In genomic region chr10:118343549-118343948, GRCh38 we compare ENCODE assay signal across 14 cellular contexts. TPM values are rescaled to one million over a fixed set of nuclear protein-coding genes. Genes with fewer than 3 reads are reported as not detected.
DNase-seq lines count a peak whose midpoint lies in the region; ATAC-seq, FAIRE-seq and TF ChIP-seq lines count a peak whose summit lies in the region.
"Had no signal": no experiment of that assay in that cellular context is flagged by ENCODE, and none has a peak within 500 bp of the region (broad histone marks: within the 10 kb centered on the region; RNA-seq: fewer than 3 reads in every experiment).

No MANE protein-coding gene starts in this region.

- H3K4me1 Mint-ChIP-seq in HFFc6 (ENCODE audit: low read depth) = peaks cover 36% of the 10 kb centered on the region
- peaks cover 21% of the 10 kb centered on the region for H3K4me1 Mint-ChIP-seq in stimulated activated effector memory CD8-positive, alpha-beta T cell treated with anti-CD3 and anti-CD28 coated beads, Interleukin-12 subunit alpha, Interleukin-12 subunit beta, amount 100 ng/mL, for 72 hours

- H3K27me3 Mint-ChIP-seq in HFFc6 (ENCODE audit: insufficient read depth) = no peaks in the 10 kb centered on the region; the same call in 1 of the 2 replicates

- no peak for ATAC-seq in stimulated activated effector memory CD8-positive, alpha-beta T cell treated with anti-CD3 and anti-CD28 coated beads, Interleukin-12 subunit alpha, Interleukin-12 subunit beta, amount 100 ng/mL, for 72 hours
- no peak for ATAC-seq in HG03520 (IDR thresholded peaks at IDR 0.05; ENCODE audit: unreplicated experiment)
- ATAC-seq: mucosa of descending colon had no signal

- no TSS peak for BruUV-seq in mammary epithelial cell (replicated peaks; lab: Mats Ljungman, UMichigan)

- POLR2A ChIA-PET in H1 (lab: Charles Lee; ENCODE audit: partially characterized antibody) = no interaction called here

- H3K4ac ChIP-seq in H1 (replicated peaks; ENCODE audit: insufficient read length, low read depth, low read length) = no peak overlapping the region

- TF ChIP-seq RAD21 in H1 (IDR thresholded peaks at IDR 0.05 in 1 of 2, conservative IDR thresholded peaks at IDR 0.05 in 1 of 2; ENCODE audit: low read depth in 2 of 2, low read length in 2 of 2) = no peak

- H2AFZ ChIP-seq in mammary epithelial cell (ENCODE audit: low read depth, low read length) = peak overlapping the region; percentile 91
- peak overlapping the region; percentile 11; the same call in 1 of the 2 replicates for H2AFZ ChIP-seq in H1 (ENCODE audit: low read length)

- H3K27ac Mint-ChIP-seq in HFFc6 = peak overlapping the region; percentile 94; the same call in 1 of the 2 replicates
- H3K27ac Mint-ChIP-seq in stimulated activated effector memory CD8-positive, alpha-beta T cell treated with anti-CD3 and anti-CD28 coated beads, Interleukin-12 subunit alpha, Interleukin-12 subunit beta, amount 100 ng/mL, for 72 hours = no peak overlapping the region
- H3K27ac Mint-ChIP-seq: activated naive CD4-positive, alpha-beta T cell treated with anti-CD3 and anti-CD28 coated beads for 36 hours had no signal

- H3K27ac ChIP-seq in mammary epithelial cell (ENCODE audit: insufficient read depth, low read depth, low read length) (peak overlapping the region; percentile 18), breast epithelium (no peak overlapping the region), H1 (ENCODE audit: low read depth, low read length) (no peak overlapping the region)

- TF ChIP-seq POLR2A in breast epithelium (IDR thresholded peaks at IDR 0.05) (no peak), H1 (IDR thresholded peaks at IDR 0.05; ENCODE audit: control extremely low read depth in 1 of 2, low read depth in 2 of 2, low read length in 2 of 2) (no peak)

- no peak overlapping the region for H2BK5ac ChIP-seq in H1 (ENCODE audit: low read depth, low read length)

- DNase-seq in mammary epithelial cell (no peak), breast epithelium (ENCODE audit: low spot score in 2 of 2) (no peak), HFFc6 (no peak), H1 (ENCODE audit: low read depth in 1 of 2, low spot score in 2 of 2) (no peak), midbrain (lab: John Stamatoyannopoulos, UW) (no peak), SIG-M5 treated with dmso at 0.1 percent for 504 hours (lab: John Stamatoyannopoulos, UW; ENCODE audit: unreplicated experiment) (no peak)
- DNase-seq in stimulated activated effector memory CD8-positive, alpha-beta T cell treated with anti-CD3 and anti-CD28 coated beads, Interleukin-12 subunit alpha, Interleukin-12 subunit beta, amount 100 ng/mL, for 72 hours (ENCODE audit: low spot score in 2 of 2) = no peak
- DNase-seq: activated CD4-positive, alpha-beta T cell treated with anti-CD3 and anti-CD28 coated beads for 48 hours; activated naive CD4-positive, alpha-beta T cell treated with anti-CD3 and anti-CD28 coated beads for 36 hours; amygdala; mucosa of descending colon; NCI-H2107; stimulated activated CD4-positive, alpha-beta T cell treated with anti-CD3 and anti-CD28 coated beads, Interleukin-12 subunit alpha, Interleukin-12 subunit beta, amount 100 ng/mL, for 4 hours had no signal

- H2BK15ac ChIP-seq in H1 (ENCODE audit: low read length) = no peak overlapping the region

- H3K79me2 ChIP-seq in mammary epithelial cell (ENCODE audit: insufficient read depth, low read length) (peaks cover 35% of the 10 kb centered on the region), H1 (ENCODE audit: control insufficient read depth in 1 of 2, insufficient read depth in 2 of 2, low read length in 2 of 2) (peaks cover 0 to 28% of the 10 kb centered on the region in 2 experiments; a peak in 2 of 4 replicates)

- peaks cover 2% of the 10 kb centered on the region for H3K23me2 ChIP-seq in H1 (ENCODE audit: low read depth, low read length)

- 88% methylated on average over 1 of the region's 3 CpGs for WGBS in mammary epithelial cell (ENCODE audit: low coverage, missing lambda C conversion rate)
- WGBS in H1 (ENCODE audit: extremely low coverage in 1 of 2, insufficient coverage in 1 of 2, insufficient read length in 1 of 2, insufficient replicate concordance in 2 of 2, low coverage in 1 of 2, low lambda C conversion rate in 2 of 2, missing lambda C conversion rate in 1 of 2), 2 experiments = 95% methylated on average over 3 of the region's 3 CpGs; no CpG with 5 or more reads in 1 of the 2 experiments

- CTCF ChIA-PET in mammary epithelial cell (lab: Charles Lee; ENCODE audit: low non-redundant PET) (interaction anchor here (0.6 kb wide), 1 partner anchor 31 kb away, joined by 4 read pairs; no protein-coding TSS in a partner anchor), H1 (lab: Charles Lee; ENCODE audit: partially characterized antibody) (no interaction called here)

- peaks cover 4% of the 10 kb centered on the region; the same call in 1 of the 2 replicates for H3K79me1 ChIP-seq in H1 (ENCODE audit: low read depth, low read length)

- H2BK20ac ChIP-seq in H1 (ENCODE audit: low read length) = no peak overlapping the region

- H2BK12ac ChIP-seq in H1 (ENCODE audit: low read depth, low read length) = no peak overlapping the region

- TF ChIP-seq CTCF in mammary epithelial cell (conservative IDR thresholded peaks at IDR 0.05 in 1 of 2, IDR thresholded peaks at IDR 0.05 in 1 of 2; ENCODE audit: extremely low read depth in 1 of 2, insufficient read depth in 1 of 2, low read depth in 1 of 2, low read length in 2 of 2) (no peak), breast epithelium (IDR thresholded peaks at IDR 0.05) (no peak), HFFc6 (IDR thresholded peaks at IDR 0.05) (no peak), H1 (IDR thresholded peaks at IDR 0.05; ENCODE audit: control extremely low read depth in 1 of 3, insufficient read depth in 1 of 3, low read depth in 1 of 3, low read length in 3 of 3) (no peak)

- H3K27me3 ChIP-seq in mammary epithelial cell (ENCODE audit: insufficient read depth, low read length) (no peaks in the 10 kb centered on the region), breast epithelium (no peaks in the 10 kb centered on the region), H1 (replicated peaks in 1 of 4; ENCODE audit: control insufficient read depth in 3 of 4, extremely low read depth in 1 of 4, insufficient read depth in 3 of 4, low read length in 3 of 4) (no peaks in the 10 kb centered on the region)

- H3K14ac ChIP-seq in H1 (ENCODE audit: insufficient read length) = no peak overlapping the region

- H3K4me2 ChIP-seq in mammary epithelial cell (ENCODE audit: insufficient read depth, low read depth, low read length) (no peak overlapping the region), H1 (ENCODE audit: insufficient read depth in 1 of 2, low read depth in 2 of 2, low read length in 2 of 2) (no peak overlapping the region)

- H4K5ac ChIP-seq in H1 (ENCODE audit: insufficient read length, low read depth, low read length) = no peak overlapping the region

- H3K4me1 ChIP-seq in mammary epithelial cell (ENCODE audit: insufficient read depth, low read length) = peaks cover 10% of the 10 kb centered on the region
- H3K4me1 ChIP-seq in breast epithelium = peaks cover 0 to 5% of the 10 kb centered on the region in 2 donors
- H3K4me1 ChIP-seq in H1 (replicated peaks in 1 of 4; ENCODE audit: control insufficient read depth in 3 of 4, insufficient read depth in 4 of 4, low read length in 3 of 4) = no peaks in the 10 kb centered on the region; a peak in 1 of 7 replicates

- H3K18ac ChIP-seq in H1 (ENCODE audit: extremely low read depth, low read length) = no peak overlapping the region

- H4K20me1 ChIP-seq in mammary epithelial cell (ENCODE audit: insufficient read depth, low read length) = no peaks in the 10 kb centered on the region
- H4K20me1 ChIP-seq in H1 (replicated peaks in 1 of 2; ENCODE audit: control insufficient read depth in 1 of 2, insufficient read depth in 2 of 2, low read length in 2 of 2) = no peaks in the 10 kb centered on the region

- H2BK120ac ChIP-seq in H1 (replicated peaks; ENCODE audit: low read depth, low read length) = no peak overlapping the region

- no peak overlapping the region for H3K56ac ChIP-seq in H1 (replicated peaks; ENCODE audit: insufficient read length, low read depth, low read length)

- in situ Hi-C loops in mammary epithelial cell (cut with MboI; ENCODE audit: low sequenced_read_pairs in 2 of 2) = loop anchor here in 1 of 2 donors (25.0 kb wide), 1 partner anchor 194 kb away; no protein-coding TSS in a partner anchor

- no peak for TF ChIP-seq EP300 in H1 (IDR thresholded peaks at IDR 0.05; ENCODE audit: borderline replicate concordance in 1 of 2, low read depth in 2 of 2, low read length in 2 of 2)

- no peak overlapping the region for H3K4me3 Mint-ChIP-seq in HFFc6
- peak overlapping the region; percentile 80 for H3K4me3 Mint-ChIP-seq in stimulated activated effector memory CD8-positive, alpha-beta T cell treated with anti-CD3 and anti-CD28 coated beads, Interleukin-12 subunit alpha, Interleukin-12 subunit beta, amount 100 ng/mL, for 72 hours

- intact Hi-C loops in mammary epithelial cell (cut with micrococcal nuclease) = loop anchor here (5.0 kb wide), 1 partner anchor 159 kb away; no protein-coding TSS in a partner anchor
- intact Hi-C loops in breast epithelium (cut with DNase I; ENCODE audit: low total_unique reads) = no loop called here

- no peak for FAIRE-seq in H1 (lab: Jason Lieb, UNC)

- H3K23ac ChIP-seq in H1 (ENCODE audit: insufficient read length) = no peak overlapping the region

- dilution Hi-C loops in mammary epithelial cell (cut with HindIII; ENCODE audit: low sequenced_read_pairs) = no loop called here

- H3K9ac ChIP-seq in mammary epithelial cell (ENCODE audit: insufficient read depth, low read length) (no peak overlapping the region), H1 (replicated peaks in 1 of 4; ENCODE audit: extremely low read depth in 1 of 4, low read depth in 3 of 4, low read length in 3 of 4) (no peak overlapping the region)

- H3K36me3 Mint-ChIP-seq in HFFc6 (ENCODE audit: low read depth) = no peaks in the 10 kb centered on the region
- peaks cover 10% of the 10 kb centered on the region for H3K36me3 Mint-ChIP-seq in stimulated activated effector memory CD8-positive, alpha-beta T cell treated with anti-CD3 and anti-CD28 coated beads, Interleukin-12 subunit alpha, Interleukin-12 subunit beta, amount 100 ng/mL, for 72 hours

- H4K8ac ChIP-seq in H1 (ENCODE audit: extremely low read depth, insufficient read depth, low read length) = no peak overlapping the region

- H3K9me3 Mint-ChIP-seq in HFFc6 = no peaks in the 10 kb centered on the region
- no peaks in the 10 kb centered on the region for H3K9me3 Mint-ChIP-seq in stimulated activated effector memory CD8-positive, alpha-beta T cell treated with anti-CD3 and anti-CD28 coated beads, Interleukin-12 subunit alpha, Interleukin-12 subunit beta, amount 100 ng/mL, for 72 hours
- H3K9me3 Mint-ChIP-seq: activated naive CD4-positive, alpha-beta T cell treated with anti-CD3 and anti-CD28 coated beads for 36 hours had no signal

- no peak overlapping the region for H3K4me3 ChIP-seq in mammary epithelial cell (replicated peaks in 1 of 3; ENCODE audit: insufficient read depth in 1 of 3, low read depth in 2 of 3, low read length in 3 of 3)
- H3K4me3 ChIP-seq in breast epithelium = no peak overlapping the region
- H3K4me3 ChIP-seq in H1 (ENCODE audit: extremely low read depth in 1 of 4, insufficient read depth in 2 of 4, low read depth in 3 of 4, low read length in 4 of 4) = no peak overlapping the region
- H3K4me3 ChIP-seq: mucosa of descending colon had no signal

- no peak overlapping the region for H2AK5ac ChIP-seq in H1 (ENCODE audit: low read depth, low read length)

- H3K36me3 ChIP-seq in mammary epithelial cell (ENCODE audit: insufficient read depth, low read length) (no peaks in the 10 kb centered on the region), breast epithelium (no peaks in the 10 kb centered on the region), H1 (ENCODE audit: control insufficient read depth in 2 of 4, insufficient read depth in 4 of 4, low read length in 3 of 4) (no peaks in the 10 kb centered on the region)

- H4K91ac ChIP-seq in H1 (replicated peaks; ENCODE audit: insufficient read length, low read length) = no peak overlapping the region

- H3K9me3 ChIP-seq in mammary epithelial cell (replicated peaks; ENCODE audit: insufficient read depth, low read length) (no peaks in the 10 kb centered on the region), breast epithelium (no peaks in the 10 kb centered on the region), H1 (ENCODE audit: insufficient read depth in 2 of 2, low read depth in 1 of 2, low read length in 1 of 2) (no peaks in the 10 kb centered on the region)
- H3K9me3 ChIP-seq: mucosa of descending colon had no signal

RNA-seq across cellular contexts. Expression of gene FAM204A, which starts 1.4 kb away (rescaled TPM):
- total RNA-seq in mammary epithelial cell = 10 to 100 TPM; 50.3 to 73.2 TPM
- polyA plus RNA-seq in mammary epithelial cell = 24.8 TPM
- polyA minus RNA-seq in mammary epithelial cell = 16.1 TPM
- 10 to 100 TPM; 28.2 to 71.4 (median 59.6) TPM for total RNA-seq in breast epithelium
- total RNA-seq in HFFc6 (2021; fragmentation: NEBNext Ultra II Directional; extraction: Animal tissue kit (Norgen Biotek cat#: 25700)) = 10 to 100 TPM; 50.8 to 69.4 (median 60.6) TPM
- 35.1 and 37.4 TPM in 2 replicates for total RNA-seq in H1 (2021; fragmentation: NEBNext Ultra II Directional; extraction: Animal tissue kit (Norgen Biotek cat#: 25700))
- polyA plus RNA-seq in H1 (2011; rRNA removed) = 4.9 and 5.8 TPM in 2 replicates
- 9.3 TPM for polyA plus RNA-seq in H1 (2011; cell fraction: cytosol; rRNA removed)
- polyA plus RNA-seq in H1 (2011; cell fraction: nucleus; rRNA removed) = 9.0 TPM
- 16.7 to 47.4 TPM (median 18.7 TPM) in 4 replicates for polyA plus RNA-seq in H1 (2012, experiment 1 of 2)
- polyA plus RNA-seq in H1 (2012, experiment 2 of 2) = 4.2 TPM
- 41.9 TPM for polyA plus RNA-seq in H1 (2013, experiment 1 of 2)
- 41.5 TPM for polyA plus RNA-seq in H1 (2013, experiment 2 of 2)
- 16.5 and 17.6 TPM in 2 replicates for polyA minus RNA-seq in H1 (2011; rRNA and poly(A)+ RNA removed)
- polyA minus RNA-seq in H1 (2011; cell fraction: cytosol; rRNA and poly(A)+ RNA removed) = 8.6 TPM
- 31.3 TPM for polyA minus RNA-seq in H1 (2011; cell fraction: nucleus; rRNA and poly(A)+ RNA removed)
